Comparison of ENCODE assay signal across 10 cellular contexts in the genomic region with DNA sequence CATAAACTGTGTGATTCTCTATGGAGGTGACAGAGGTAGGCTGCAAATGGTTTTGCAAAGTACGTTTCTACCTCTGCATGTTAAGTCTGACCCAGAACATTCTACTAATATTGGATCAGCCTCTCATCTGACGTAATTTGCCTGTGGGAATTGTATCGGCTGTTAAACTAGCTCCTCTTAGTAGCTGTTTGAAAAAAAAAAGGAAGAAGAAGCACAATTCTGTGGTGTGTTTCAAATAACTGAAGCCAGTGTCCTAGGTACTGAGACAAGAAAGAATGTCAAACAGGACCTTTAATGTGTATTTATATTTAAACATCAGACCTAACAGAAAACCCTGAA.
DNase-seq lines count a peak whose midpoint lies in the region; ATAC-seq and TF ChIP-seq lines count a peak whose summit lies in the region.
"Had no signal": no experiment of that assay in that cellular context is flagged by ENCODE, and none has a peak within 500 bp of the region (broad histone marks: within the 10 kb centered on the region; RNA-seq: fewer than 3 reads in every experiment).

No MANE protein-coding gene starts in this region.

- no peak for TF ChIP-seq POLR2A in lower leg skin (IDR thresholded peaks at IDR 0.05)

- intact Hi-C loops in lower leg skin (cut with DNase I; ENCODE audit: low total_unique reads): no loop called here

- ATAC-seq in foreskin keratinocyte (peak; percentile 6), GM21825 (IDR thresholded peaks at IDR 0.05; ENCODE audit: unreplicated experiment) (no peak), GM18868 (IDR thresholded peaks at IDR 0.05; ENCODE audit: unreplicated experiment) (no peak)

- H3K79me2 ChIP-seq in ACC112 (ENCODE audit: control insufficient read depth, insufficient read depth, low read length, unreplicated experiment): no peaks in the 10 kb centered on the region

- no peak for DNase-seq in SJCRH30
- DNase-seq in foreskin keratinocyte: no peak
- no peak for DNase-seq in osteocyte (ENCODE audit: extremely low spot score, unreplicated experiment)
- no peak for DNase-seq in stimulated activated CD4-positive, alpha-beta T cell treated with anti-CD3 and anti-CD28 coated beads, Interleukin-2, amount 100 ng/mL, for 48 hours
- no peak for DNase-seq in lower leg skin (ENCODE audit: low spot score in 2 of 2)
- DNase-seq: activated CD4-positive, CD25-positive, alpha-beta regulatory T cell treated with anti-CD3 and anti-CD28 coated beads, Interleukin-2, amount 50 U/mL, for 72 hours; activated gamma-delta T cell had no signal

- H3K36me3 ChIP-seq in ACC112 (ENCODE audit: insufficient read depth, low read length): no peaks in the 10 kb centered on the region
- no peaks in the 10 kb centered on the region for H3K36me3 ChIP-seq in SJCRH30

- no peaks in the 10 kb centered on the region for H3K27me3 Mint-ChIP-seq in osteocyte (ENCODE audit: unreplicated experiment)

- H2AFZ ChIP-seq in ACC112 (ENCODE audit: low read length, unreplicated experiment): peak overlapping the region; percentile 16

- H3K27ac ChIP-seq in ACC112 (ENCODE audit: low read depth, low read length): peak overlapping the region; percentile 98
- peak overlapping the region; percentile 36 for H3K27ac ChIP-seq in SJCRH30
- peak overlapping the region; percentile 16 for H3K27ac ChIP-seq in foreskin keratinocyte

- no peaks in the 10 kb centered on the region for H3K9me3 ChIP-seq in SJCRH30 (replicated peaks)

- no peak for TF ChIP-seq CTCF in foreskin keratinocyte (conservative IDR thresholded peaks at IDR 0.05)
- TF ChIP-seq CTCF in osteocyte (IDR thresholded peaks at IDR 0.05): no peak
- TF ChIP-seq CTCF in lower leg skin (IDR thresholded peaks at IDR 0.05): no peak

- H3K9me3 Mint-ChIP-seq in osteocyte (ENCODE audit: unreplicated experiment): no peaks in the 10 kb centered on the region

- H3K4me1 ChIP-seq in ACC112 (ENCODE audit: control insufficient read depth, insufficient read depth, low read length, unreplicated experiment) (peaks cover 68% of the 10 kb centered on the region), SJCRH30 (peaks cover 21% of the 10 kb centered on the region; the same call in 1 of the 2 replicates), foreskin keratinocyte (peaks cover 22% of the 10 kb centered on the region)

- H3K4me3 ChIP-seq in ACC112 (ENCODE audit: low read depth, low read length): peak overlapping the region; percentile 34
- H3K4me3 ChIP-seq in SJCRH30: no peak overlapping the region
- no peak overlapping the region for H3K4me3 ChIP-seq in lower leg skin (ENCODE audit: low read depth, poor library complexity, severe bottlenecking)

- peak overlapping the region; percentile 84 for H3K27ac Mint-ChIP-seq in osteocyte (ENCODE audit: unreplicated experiment)

- H3K4me3 Mint-ChIP-seq in osteocyte (ENCODE audit: unreplicated experiment): no peak overlapping the region

- H3K27me3 ChIP-seq in ACC112 (ENCODE audit: insufficient read depth, low read length) (no peaks in the 10 kb centered on the region), SJCRH30 (no peaks in the 10 kb centered on the region), foreskin keratinocyte (no peaks in the 10 kb centered on the region)

- 24 to 25% methylated on average over 3 of the region's 3 CpGs for WGBS in lower leg skin, 2 donors

- peaks cover 5% of the 10 kb centered on the region for H3K36me3 Mint-ChIP-seq in osteocyte (ENCODE audit: unreplicated experiment)

- H3K4me1 Mint-ChIP-seq in osteocyte (ENCODE audit: unreplicated experiment): peaks cover 58% of the 10 kb centered on the region

Comparison
In these comparisons a context has a peak if more than half of its experiments do, and no peak if none do; other contexts are left out.
1. H3K27ac ChIP-seq: peak in every context shown above with its lines; median percentile 98 in ACC112; 36 in SJCRH30; 16 in foreskin keratinocyte.